Comparison of ENCODE assay signal across 15 cellular contexts in the genomic region with DNA sequence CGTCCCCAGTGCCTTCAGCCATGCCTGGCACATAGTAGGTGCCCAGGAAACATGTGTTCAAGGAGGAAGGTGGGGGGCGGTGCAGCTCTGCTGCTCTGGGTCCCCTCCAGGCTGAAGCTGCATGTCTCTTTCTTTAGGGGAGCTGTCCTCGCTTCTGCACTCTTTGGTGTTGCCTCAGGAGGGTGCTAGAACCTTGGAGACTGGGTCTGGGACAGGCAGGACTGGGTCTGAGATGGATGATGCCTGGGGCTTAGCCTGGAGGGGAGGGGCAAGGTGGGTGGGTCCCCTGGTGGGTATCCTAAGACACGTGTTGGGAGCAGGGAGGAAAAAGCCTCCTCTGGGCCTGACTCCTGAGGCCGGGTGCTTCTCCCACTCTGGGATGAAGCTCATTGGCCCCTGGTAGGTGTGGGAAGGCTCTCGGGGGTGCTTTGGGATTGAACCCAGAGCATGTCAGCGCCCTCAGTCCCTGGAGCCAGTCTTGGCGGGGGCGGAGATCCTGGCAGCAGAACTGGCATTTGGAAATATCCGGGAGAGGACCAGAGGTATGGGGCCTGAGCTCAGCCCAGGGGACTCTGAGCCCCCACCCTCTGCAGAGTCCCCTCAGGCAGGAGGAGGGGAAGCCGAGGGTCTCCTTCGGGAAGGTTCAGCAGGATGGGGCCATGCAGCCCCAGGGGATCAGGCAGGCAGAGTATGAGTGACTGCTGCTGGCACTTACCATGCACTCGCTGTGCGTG. TPM values are rescaled to one million over a fixed set of nuclear protein-coding genes. Genes with fewer than 3 reads are reported as not detected.
A peak's percentile ranks its signal among the peaks of the same experiment; 100 is the strongest.
DNase-seq lines count a peak whose midpoint lies in the region; ATAC-seq, FAIRE-seq and TF ChIP-seq lines count a peak whose summit lies in the region.
"Had no signal": no experiment of that assay in that cellular context is flagged by ENCODE, and none has a peak within 500 bp of the region (broad histone marks: within the 10 kb centered on the region; RNA-seq: fewer than 3 reads in every experiment).

No MANE protein-coding gene starts in this region.

- H3K9ac ChIP-seq in K562 (ENCODE audit: insufficient read depth in 1 of 2, low read depth in 2 of 2, low read length in 2 of 2) (peak overlapping the region in 1 of 2 experiments; percentile 31; a peak in 1 of 4 replicates), neural progenitor cell (no peak overlapping the region)

- CTCF ChIA-PET in K562 (lab: Yijun Ruan, JAX; ENCODE audit: low intra/inter-chr PET ratio): interaction anchor here (0.6 kb wide), 1 partner anchor 53 kb away, joined by 3 read pairs; the partner anchor contains the start of gene NUDT8

- H3K9me1 ChIP-seq in K562 (ENCODE audit: control insufficient read depth, insufficient read depth, low read length): no peaks in the 10 kb centered on the region

- FAIRE-seq in K562 (lab: Jason Lieb, UNC): no peak

- H3K27me3 ChIP-seq in K562 (ENCODE audit: control insufficient read depth in 2 of 2, insufficient read depth in 2 of 2, low read length in 2 of 2) (no peaks in the 10 kb centered on the region), neural progenitor cell (peaks cover 29% of the 10 kb centered on the region)

- intact Hi-C loops in K562 (cut with micrococcal nuclease): loop anchor here (5.0 kb wide), 2 partner anchors 65 to 80 kb away; no protein-coding TSS in a partner anchor

- H4K20me1 ChIP-seq in K562 (replicated peaks; ENCODE audit: control insufficient read depth, insufficient read depth, low read length): no peaks in the 10 kb centered on the region
- no peaks in the 10 kb centered on the region for H4K20me1 ChIP-seq in neural progenitor cell (ENCODE audit: low read depth)

- in situ Hi-C loops in K562 (cut with MboI): no loop called here

- TF ChIP-seq CTCF in GM12872 (IDR thresholded peaks at IDR 0.05; ENCODE audit: insufficient read depth, low read depth, low read length) (peak; percentile 45; the same call in 2 of the 3 replicates), K562 (IDR thresholded peaks at IDR 0.05 in 2 of 3, conservative IDR thresholded peaks at IDR 0.05 in 1 of 3; ENCODE audit: insufficient read depth in 2 of 3, low read depth in 1 of 3, low read length in 3 of 3) (peak; percentile 66 to 85 (median 66)), neural progenitor cell (IDR thresholded peaks at IDR 0.05) (peak; percentile 29)

- no peak overlapping the region for H3K27ac ChIP-seq in K562 (ENCODE audit: extremely low read depth, low read depth, low read length)
- H3K27ac ChIP-seq in neural progenitor cell: no peak overlapping the region
- H3K27ac ChIP-seq: HL-60, tibial artery had no signal

- H3K36me3 ChIP-seq in K562 (ENCODE audit: control insufficient read depth, insufficient read depth, low read length) (no peaks in the 10 kb centered on the region), neural progenitor cell (no peaks in the 10 kb centered on the region)
- H3K36me3 ChIP-seq: tibial artery had no signal

- H3K4me3 Mint-ChIP-seq in neural progenitor cell: no peak overlapping the region
- H3K4me3 Mint-ChIP-seq: activated naive CD8-positive, alpha-beta T cell treated with anti-CD3 and anti-CD28 coated beads, Interleukin-2, amount 50 U/mL, for 24 hours; CD4-positive, alpha-beta memory T cell had no signal

- no peaks in the 10 kb centered on the region for H3K79me2 ChIP-seq in K562 (ENCODE audit: control insufficient read depth, insufficient read depth, low read length)
- no peaks in the 10 kb centered on the region for H3K79me2 ChIP-seq in neural progenitor cell (ENCODE audit: low read depth)

- no peak for TF ChIP-seq POLR2A in K562 (conservative IDR thresholded peaks at IDR 0.05)

- H3K4me1 ChIP-seq in K562 (replicated peaks in 1 of 2; ENCODE audit: control insufficient read depth in 2 of 2, insufficient read depth in 2 of 2, low read length in 2 of 2) (peaks cover 26 to 29% of the 10 kb centered on the region in 2 experiments), neural progenitor cell (no peaks in the 10 kb centered on the region)
- H3K4me1 ChIP-seq: tibial artery had no signal

- peaks cover 3% of the 10 kb centered on the region for H3F3A ChIP-seq in neural progenitor cell (ENCODE audit: low read depth)

- H3K36me3 Mint-ChIP-seq in neural progenitor cell: no peaks in the 10 kb centered on the region
- H3K36me3 Mint-ChIP-seq: CD4-positive, alpha-beta memory T cell had no signal

- H3K4me2 ChIP-seq in K562 (ENCODE audit: insufficient read depth, low read length) (no peak overlapping the region; the same call in 1 of the 2 replicates), neural progenitor cell (no peak overlapping the region)

- POLR2A ChIA-PET in K562 (lab: Yijun Ruan, JAX): interaction anchor here (0.6 to 1.5 kb wide), 6 partner anchors 13 to 165 kb away, joined by 3 to 6 read pairs (median 3); partner anchors contain the start of gene NUDT8

- no TSS peak for BruUV-seq in K562 (replicated peaks; lab: Mats Ljungman, UMichigan)

- ATAC-seq in K562 (peak; percentile 81), HG03469 (IDR thresholded peaks at IDR 0.05; ENCODE audit: unreplicated experiment) (no peak)
- ATAC-seq: activated naive CD8-positive, alpha-beta T cell treated with anti-CD3 and anti-CD28 coated beads, Interleukin-2, amount 50 U/mL, for 24 hours had no signal

- no peak overlapping the region for H3K4me3 ChIP-seq in K562
- no peak overlapping the region for H3K4me3 ChIP-seq in neural progenitor cell
- H3K4me3 ChIP-seq: tibial artery had no signal

- peak; percentile 39 to 69 for TF ChIP-seq RAD21 in K562 (CRISPR knock-in tag; conservative IDR thresholded peaks at IDR 0.05 in 1 of 2, IDR thresholded peaks at IDR 0.05 in 1 of 2)

- no peak for TF ChIP-seq EP300 in K562 (IDR thresholded peaks at IDR 0.05; ENCODE audit: low read length)

- peaks cover 4% of the 10 kb centered on the region for H3K9me3 Mint-ChIP-seq in neural progenitor cell
- H3K9me3 Mint-ChIP-seq: activated naive CD8-positive, alpha-beta T cell treated with anti-CD3 and anti-CD28 coated beads, Interleukin-2, amount 50 U/mL, for 24 hours; CD4-positive, alpha-beta memory T cell had no signal

- H3K27me3 Mint-ChIP-seq in neural progenitor cell (ENCODE audit: insufficient read depth, low read depth): peaks cover 29% of the 10 kb centered on the region

- H3K9me3 ChIP-seq in K562 (replicated peaks; ENCODE audit: control insufficient read depth, insufficient read depth, low read depth, low read length): no peaks in the 10 kb centered on the region
- no peaks in the 10 kb centered on the region for H3K9me3 ChIP-seq in neural progenitor cell (ENCODE audit: low read depth)
- H3K9me3 ChIP-seq: tibial artery had no signal

- peak; percentile 3 to 6 for DNase-seq in Kasumi-1 (lab: John Stamatoyannopoulos, UW)
- peak; percentile 37 to 66 (median 56) for DNase-seq in K562 (ENCODE audit: extremely low read depth in 1 of 4, low spot score in 3 of 4)
- DNase-seq in neural progenitor cell (ENCODE audit: low spot score): no peak
- DNase-seq in SW 1271 (lab: John Stamatoyannopoulos, UW): no peak
- DNase-seq in activated CD4-positive, alpha-beta T cell treated with anti-CD3 and anti-CD28 coated beads for 1 hour: no peak
- DNase-seq: activated naive CD8-positive, alpha-beta T cell treated with anti-CD3 and anti-CD28 coated beads, Interleukin-2, amount 50 U/mL, for 24 hours; CD4-positive, alpha-beta memory T cell; cortex of kidney; MV-4-11; tibial artery had no signal

- H3K27ac Mint-ChIP-seq in neural progenitor cell: peak overlapping the region; percentile 29
- H3K27ac Mint-ChIP-seq: activated naive CD8-positive, alpha-beta T cell treated with anti-CD3 and anti-CD28 coated beads, Interleukin-2, amount 50 U/mL, for 24 hours; CD4-positive, alpha-beta memory T cell had no signal

- 58% methylated on average over 13 of the region's 14 CpGs for WGBS in K562 (ENCODE audit: insufficient coverage, low coverage, missing lambda C conversion rate)

- peaks cover 44% of the 10 kb centered on the region for H3K4me1 Mint-ChIP-seq in neural progenitor cell

- H2AFZ ChIP-seq in K562 (ENCODE audit: low read depth, low read length) (0 out of 2 replicates have a peak overlapping the region, but pooled peaks have one; percentile 38), neural progenitor cell (replicated peaks) (no peak overlapping the region)

RNA-seq across cellular contexts. Expression of gene GSTP1, which starts 6.7 kb away (rescaled TPM):
- 78.9 and 217 TPM in 2 replicates for total RNA-seq in K562 (2011; cell fraction: chromatin; rRNA removed; ENCODE audit: low replicate concordance)
- total RNA-seq in K562 (2011; cell fraction: nucleolus; rRNA removed): 419 and 483 TPM in 2 replicates
- 278 and 289 TPM in 2 replicates for total RNA-seq in K562 (2011; cell fraction: nucleoplasm; rRNA removed)
- total RNA-seq in K562 (2014; rRNA removed): 2,150 and 3,084 TPM in 2 replicates
- total RNA-seq in K562 (2014; rRNA removed; fragmentation: Illumina TruSeq; extraction: Trizol): 412 and 592 TPM in 2 replicates
- 1,399 and 1,422 TPM in 2 replicates for total RNA-seq in K562 (2015; rRNA removed; fragmentation: Illumina TruSeq; extraction: Trizol)
- 1,400 and 1,492 TPM in 2 replicates for total RNA-seq in K562 (2021)
- 910 and 997 TPM in 2 replicates for polyA plus RNA-seq in K562 (2011; rRNA removed)
- polyA plus RNA-seq in K562 (2011; cell fraction: cytosol; rRNA removed): 1,621 and 2,879 TPM in 2 replicates
- 798 and 965 TPM in 2 replicates for polyA plus RNA-seq in K562 (2011; cell fraction: nucleus; rRNA removed)
- polyA plus RNA-seq in K562 (2012): 1,622 and 1,822 TPM in 2 replicates
- polyA plus RNA-seq in K562 (2014; fragmentation: Illumina TruSeq; extraction: Trizol): 1,177 and 1,409 TPM in 2 replicates
- polyA plus RNA-seq in K562 (2014; fragmentation: Nextera tagmentation; extraction: Ambion mirVana): 1,000 to 10,000 TPM in 1 of 2 experiments, 100 to 1,000 TPM in 1; 739 to 1,204 TPM
- 1,679 and 1,695 TPM in 2 replicates for polyA plus RNA-seq in K562 (2014; rRNA removed)
- polyA minus RNA-seq in K562 (2011; rRNA and poly(A)+ RNA removed): 380 and 408 TPM in 2 replicates
- 440 and 451 TPM in 2 replicates for polyA minus RNA-seq in K562 (2011; cell fraction: cytosol; rRNA and poly(A)+ RNA removed)
- 118 and 167 TPM in 2 replicates for polyA minus RNA-seq in K562 (2011; cell fraction: nucleus; rRNA and poly(A)+ RNA removed)
- total RNA-seq in neural progenitor cell (ENCODE audit: low replicate concordance): 436 and 1,035 TPM in 2 replicates

RNA-seq across cellular contexts. Expression of gene NDUFV1, which starts 29.8 kb away (rescaled TPM):
- total RNA-seq in K562 (2011; cell fraction: chromatin; rRNA removed; ENCODE audit: low replicate concordance): 348 and 937 TPM in 2 replicates
- total RNA-seq in K562 (2011; cell fraction: nucleolus; rRNA removed): 683 and 713 TPM in 2 replicates
- 505 and 528 TPM in 2 replicates for total RNA-seq in K562 (2011; cell fraction: nucleoplasm; rRNA removed)
- total RNA-seq in K562 (2014; rRNA removed): 408 and 468 TPM in 2 replicates
- total RNA-seq in K562 (2014; rRNA removed; fragmentation: Illumina TruSeq; extraction: Trizol): 111 and 135 TPM in 2 replicates
- 242 and 251 TPM in 2 replicates for total RNA-seq in K562 (2015; rRNA removed; fragmentation: Illumina TruSeq; extraction: Trizol)
- 404 and 408 TPM in 2 replicates for total RNA-seq in K562 (2021)
- polyA plus RNA-seq in K562 (2011; rRNA removed): 172 and 261 TPM in 2 replicates
- 251 and 329 TPM in 2 replicates for polyA plus RNA-seq in K562 (2011; cell fraction: cytosol; rRNA removed)
- 669 and 851 TPM in 2 replicates for polyA plus RNA-seq in K562 (2011; cell fraction: nucleus; rRNA removed)
- 286 and 337 TPM in 2 replicates for polyA plus RNA-seq in K562 (2012)
- polyA plus RNA-seq in K562 (2014; fragmentation: Illumina TruSeq; extraction: Trizol): 209 and 273 TPM in 2 replicates
- polyA plus RNA-seq in K562 (2014; fragmentation: Nextera tagmentation; extraction: Ambion mirVana): 10 to 100 TPM; 10.8 to 32.9 TPM
- polyA plus RNA-seq in K562 (2014; rRNA removed): 423 and 426 TPM in 2 replicates
- polyA minus RNA-seq in K562 (2011; rRNA and poly(A)+ RNA removed): 81.2 and 91.3 TPM in 2 replicates
- 141 and 202 TPM in 2 replicates for polyA minus RNA-seq in K562 (2011; cell fraction: cytosol; rRNA and poly(A)+ RNA removed)
- polyA minus RNA-seq in K562 (2011; cell fraction: nucleus; rRNA and poly(A)+ RNA removed): 134 and 170 TPM in 2 replicates
- total RNA-seq in neural progenitor cell (ENCODE audit: low replicate concordance): 71.0 and 137 TPM in 2 replicates

RNA-seq across cellular contexts. Expression of gene NUDT8, which starts 52.8 kb away (rescaled TPM):
- total RNA-seq in K562 (2011; cell fraction: chromatin; rRNA removed; ENCODE audit: low replicate concordance): 2.8 and 15.1 TPM in 2 replicates
- 22.0 and 23.0 TPM in 2 replicates for total RNA-seq in K562 (2011; cell fraction: nucleolus; rRNA removed)
- 9.8 and 13.5 TPM in 2 replicates for total RNA-seq in K562 (2011; cell fraction: nucleoplasm; rRNA removed)
- total RNA-seq in K562 (2014; rRNA removed) (23.8 and 36.3 TPM in 2 replicates), K562 (2014; rRNA removed; fragmentation: Illumina TruSeq; extraction: Trizol) (1.5 and 2.0 TPM in 2 replicates), K562 (2015; rRNA removed; fragmentation: Illumina TruSeq; extraction: Trizol) (6.2 and 6.6 TPM in 2 replicates), K562 (2021) (26.7 and 27.8 TPM in 2 replicates), neural progenitor cell (ENCODE audit: low replicate concordance) (1.6 and 4.1 TPM in 2 replicates)
- polyA plus RNA-seq in K562 (2011; rRNA removed) (4.3 and 6.2 TPM in 2 replicates), K562 (2014; fragmentation: Illumina TruSeq; extraction: Trizol) (5.0 and 14.0 TPM in 2 replicates), K562 (2014; fragmentation: Nextera tagmentation; extraction: Ambion mirVana) (under 1 TPM; 0.23 to 0.85 TPM), K562 (2014; rRNA removed) (21.7 and 27.2 TPM in 2 replicates)
- 11.0 and 34.8 TPM in 2 replicates for polyA plus RNA-seq in K562 (2011; cell fraction: cytosol; rRNA removed)
- polyA plus RNA-seq in K562 (2011; cell fraction: nucleus; rRNA removed): 27.2 and 46.8 TPM in 2 replicates
- 20.9 and 25.8 TPM in 2 replicates for polyA plus RNA-seq in K562 (2012)
- 0.72 and 1.2 TPM in 2 replicates for polyA minus RNA-seq in K562 (2011; rRNA and poly(A)+ RNA removed)
- 5.7 and 7.1 TPM in 2 replicates for polyA minus RNA-seq in K562 (2011; cell fraction: cytosol; rRNA and poly(A)+ RNA removed)
- polyA minus RNA-seq in K562 (2011; cell fraction: nucleus; rRNA and poly(A)+ RNA removed): 11.9 and 15.1 TPM in 2 replicates

RNA-seq across cellular contexts. Expression of gene CABP2, which starts 53.7 kb away (rescaled TPM):
- total RNA-seq in K562 (2011; cell fraction: chromatin; rRNA removed; ENCODE audit: low replicate concordance): not detected in 2 replicates
- not detected in 2 replicates for total RNA-seq in K562 (2011; cell fraction: nucleolus; rRNA removed)
- total RNA-seq in K562 (2011; cell fraction: nucleoplasm; rRNA removed): not detected in 2 replicates
- total RNA-seq in K562 (2014; rRNA removed): not detected in 2 replicates
- total RNA-seq in K562 (2014; rRNA removed; fragmentation: Illumina TruSeq; extraction: Trizol): not detected in 2 replicates
- total RNA-seq in K562 (2015; rRNA removed; fragmentation: Illumina TruSeq; extraction: Trizol): not detected in 2 replicates
- total RNA-seq in K562 (2021): not detected in 2 replicates
- not detected in 2 replicates for polyA plus RNA-seq in K562 (2011; rRNA removed)
- not detected in 2 replicates for polyA plus RNA-seq in K562 (2011; cell fraction: cytosol; rRNA removed)
- not detected in 2 replicates for polyA plus RNA-seq in K562 (2011; cell fraction: nucleus; rRNA removed)
- polyA plus RNA-seq in K562 (2012): not detected in 2 replicates
- not detected in 2 replicates for polyA plus RNA-seq in K562 (2014; fragmentation: Illumina TruSeq; extraction: Trizol)
- polyA plus RNA-seq in K562 (2014; fragmentation: Nextera tagmentation; extraction: Ambion mirVana): not detected
- not detected in 2 replicates for polyA plus RNA-seq in K562 (2014; rRNA removed)
- not detected in 2 replicates for polyA minus RNA-seq in K562 (2011; rRNA and poly(A)+ RNA removed)
- not detected in 2 replicates for polyA minus RNA-seq in K562 (2011; cell fraction: cytosol; rRNA and poly(A)+ RNA removed)
- not detected in 2 replicates for polyA minus RNA-seq in K562 (2011; cell fraction: nucleus; rRNA and poly(A)+ RNA removed)
- not detected in 2 replicates for total RNA-seq in neural progenitor cell (ENCODE audit: low replicate concordance)
- total RNA-seq: CD4-positive, alpha-beta memory T cell; mononuclear cell; NCI-H460 had no signal
- polyA plus RNA-seq: CD4-positive, alpha-beta memory T cell had no signal

Comparison
In these comparisons a context has a peak if more than half of its experiments do, and no peak if none do; other contexts are left out.
1. DNase-seq: peak in Kasumi-1 (2 of 2) and K562 (4 of 4); none in neural progenitor cell (single experiment), SW 1271 (0 of 2) and activated CD4-positive, alpha-beta T cell treated with anti-CD3 and anti-CD28 coated beads for 1 hour (single experiment).
2. Peak in every context shown above with its lines, with median percentiles within 50 percentile points of each other: CTCF ChIP-seq.